8 cellular contexts compared by ENCODE assay signal in genomic region chr14:69712637-69713088, GRCh38.
DNase-seq lines count a peak whose midpoint lies in the region; ATAC-seq lines count a peak whose summit lies in the region.

No MANE protein-coding gene starts in this region.

- H3K9ac ChIP-seq in muscle layer of colon (ENCODE audit: low read length): no peak overlapping the region

- H3K27me3 Mint-ChIP-seq in central memory CD8-positive, alpha-beta T cell: no peaks in the 10 kb centered on the region

- H3K27ac ChIP-seq in muscle layer of colon (ENCODE audit: low read depth, low read length): peak overlapping the region; percentile 62

- no peaks in the 10 kb centered on the region for H3K9me3 Mint-ChIP-seq in central memory CD8-positive, alpha-beta T cell

- H3K9me3 ChIP-seq in muscle layer of colon (ENCODE audit: low read length): no peaks in the 10 kb centered on the region

- H3K4me3 Mint-ChIP-seq in central memory CD8-positive, alpha-beta T cell: peak overlapping the region; percentile 34

- peak overlapping the region; percentile 60 for H3K27ac Mint-ChIP-seq in central memory CD8-positive, alpha-beta T cell (ENCODE audit: low read depth)

- peaks cover 44% of the 10 kb centered on the region for H3K4me1 ChIP-seq in muscle layer of colon (ENCODE audit: insufficient read depth, low read length)

- peaks cover 28% of the 10 kb centered on the region for H3K36me3 Mint-ChIP-seq in central memory CD8-positive, alpha-beta T cell (ENCODE audit: insufficient read depth)

- H3K27me3 ChIP-seq in muscle layer of colon (ENCODE audit: control insufficient read depth in 1 of 2, insufficient read depth in 2 of 2, low read length in 2 of 2): no peaks in the 10 kb centered on the region

- no peak overlapping the region for H3K4me3 ChIP-seq in muscle layer of colon (ENCODE audit: low read depth in 1 of 2, low read length in 2 of 2)

- peaks cover 29% of the 10 kb centered on the region for H3K4me1 Mint-ChIP-seq in central memory CD8-positive, alpha-beta T cell

- DNase-seq in ELF-1 (ENCODE audit: low read depth, low spot score): peak; percentile 45
- peak; percentile 57 for DNase-seq in NCI-H510A (lab: John Stamatoyannopoulos, UW)
- DNase-seq in central memory CD8-positive, alpha-beta T cell (ENCODE audit: low spot score in 2 of 2): no peak
- no peak for DNase-seq in stimulated activated CD4-positive, alpha-beta T cell treated with anti-CD3 and anti-CD28 coated beads, Interleukin-2, amount 100 ng/mL, for 48 hours

- H3K36me3 ChIP-seq in muscle layer of colon (ENCODE audit: insufficient read depth, low read length): peaks cover 37% of the 10 kb centered on the region

- no peak for ATAC-seq in central memory CD8-positive, alpha-beta T cell (replicated peaks; ENCODE audit: extremely low read depth, poor library complexity, severe bottlenecking)
- no peak for ATAC-seq in HG02588 (IDR thresholded peaks at IDR 0.05; ENCODE audit: unreplicated experiment)
- no peak for ATAC-seq in HG02973 (IDR thresholded peaks at IDR 0.05; ENCODE audit: unreplicated experiment)
- no peak for ATAC-seq in HG02571 (IDR thresholded peaks at IDR 0.05; ENCODE audit: unreplicated experiment)

Comparison
In these comparisons a context has a peak if more than half of its experiments do, and no peak if none do; other contexts are left out.
1. DNase-seq: peak in ELF-1 (single experiment) and NCI-H510A (single experiment); none in central memory CD8-positive, alpha-beta T cell (0 of 2) and stimulated activated CD4-positive, alpha-beta T cell treated with anti-CD3 and anti-CD28 coated beads, Interleukin-2, amount 100 ng/mL, for 48 hours (0 of 2).